Comparison of ENCODE assay signal across 8 cellular contexts in the genomic region with DNA sequence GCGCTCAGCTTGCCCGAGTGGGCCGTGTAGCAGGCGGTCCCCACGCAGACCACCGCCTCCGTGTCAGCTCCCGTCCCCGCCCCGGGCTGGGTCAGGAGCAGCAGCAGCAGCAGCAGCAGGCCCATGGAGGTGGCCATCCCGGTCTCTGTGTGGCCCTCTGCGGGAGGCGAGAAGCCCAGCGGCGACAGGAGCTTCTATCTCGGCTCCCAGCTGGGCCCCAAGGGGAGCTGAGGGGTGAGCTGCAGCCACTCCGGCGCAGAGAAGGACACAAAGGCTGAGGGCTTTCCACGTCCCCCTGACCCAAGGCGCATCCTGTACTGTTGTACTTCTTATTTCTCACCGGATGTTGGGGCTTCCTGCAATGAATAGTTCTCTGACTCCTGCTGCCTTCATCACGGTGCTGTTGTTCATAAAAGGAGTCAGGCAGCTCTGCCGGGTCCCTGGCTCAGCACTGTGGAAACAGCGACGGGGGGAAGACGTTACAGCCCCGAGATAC. TPM values are rescaled to one million over a fixed set of nuclear protein-coding genes. Genes with fewer than 3 reads are reported as not detected.
DNase-seq lines count a peak whose midpoint lies in the region; ATAC-seq and TF ChIP-seq lines count a peak whose summit lies in the region.

A gene with protein sequence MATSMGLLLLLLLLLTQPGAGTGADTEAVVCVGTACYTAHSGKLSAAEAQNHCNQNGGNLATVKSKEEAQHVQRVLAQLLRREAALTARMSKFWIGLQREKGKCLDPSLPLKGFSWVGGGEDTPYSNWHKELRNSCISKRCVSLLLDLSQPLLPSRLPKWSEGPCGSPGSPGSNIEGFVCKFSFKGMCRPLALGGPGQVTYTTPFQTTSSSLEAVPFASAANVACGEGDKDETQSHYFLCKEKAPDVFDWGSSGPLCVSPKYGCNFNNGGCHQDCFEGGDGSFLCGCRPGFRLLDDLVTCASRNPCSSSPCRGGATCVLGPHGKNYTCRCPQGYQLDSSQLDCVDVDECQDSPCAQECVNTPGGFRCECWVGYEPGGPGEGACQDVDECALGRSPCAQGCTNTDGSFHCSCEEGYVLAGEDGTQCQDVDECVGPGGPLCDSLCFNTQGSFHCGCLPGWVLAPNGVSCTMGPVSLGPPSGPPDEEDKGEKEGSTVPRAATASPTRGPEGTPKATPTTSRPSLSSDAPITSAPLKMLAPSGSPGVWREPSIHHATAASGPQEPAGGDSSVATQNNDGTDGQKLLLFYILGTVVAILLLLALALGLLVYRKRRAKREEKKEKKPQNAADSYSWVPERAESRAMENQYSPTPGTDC (minus strand): TSS at position 269 of the 496 bp plus-strand sequence. CDS start 132 bp downstream, at position 137.

- intact Hi-C loops in PC-3 (cut with micrococcal nuclease): no loop called here

- no peak within 1 kb of the TSS for H3K4me3 Mint-ChIP-seq in type B pancreatic cell

- no peaks in the 10 kb centered on the region for H3K9me2 ChIP-seq in PC-3 (replicated peaks; ENCODE audit: low read length)

- BruUV-seq in PC-3 (replicated peaks; lab: Mats Ljungman, UMichigan): no TSS peak

- no peak within 1 kb of the TSS for H3K4me3 ChIP-seq in PC-3 (ENCODE audit: low read length)

- H3K27me3 Mint-ChIP-seq in type B pancreatic cell: peaks cover 22% of the 10 kb centered on the region

- ATAC-seq in PC-3: no peak

- no peaks in the 10 kb centered on the region for H3K9me3 Mint-ChIP-seq in type B pancreatic cell

- H3K79me2 ChIP-seq in PC-3 (ENCODE audit: low read length): no peaks in the 10 kb centered on the region

- H3F3A ChIP-seq in PC-3 (ENCODE audit: low read length, unreplicated experiment): no peaks in the 10 kb centered on the region

- H4K20me1 ChIP-seq in PC-3 (ENCODE audit: low read length): no peaks in the 10 kb centered on the region

- no peaks in the 10 kb centered on the region for H3K4me1 ChIP-seq in PC-3 (ENCODE audit: insufficient read depth, low read length)

- in situ Hi-C loops in GM13976 (cut with MboI; ENCODE audit: low sequenced_read_pairs, unreplicated experiment): no loop called here
- in situ Hi-C loops in endometrial microvascular endothelial cells (cut with HindIII; ENCODE audit: inconsistent ontology term, low pct_unique_long_range_greater_than_20kb, low sequenced_read_pairs): no loop called here

- no peaks in the 10 kb centered on the region for H3K9me3 ChIP-seq in PC-3 (ENCODE audit: low read length)

- DNase-seq in GM13976 (ENCODE audit: low spot score): peak; percentile 58
- peak; percentile 61 for DNase-seq in KG1 (lab: John Stamatoyannopoulos, UW)
- DNase-seq in occipital lobe (lab: John Stamatoyannopoulos, UW): no peak
- no peak for DNase-seq in type B pancreatic cell (ENCODE audit: extremely low spot score, unreplicated experiment)
- no peak for DNase-seq in RWPE1 (ENCODE audit: low spot score)
- DNase-seq in PC-3: no peak
- no peak for DNase-seq in NCI-H2196 treated with DMSO at 0.1 percent for 48 hours (lab: John Stamatoyannopoulos, UW; ENCODE audit: unreplicated experiment)

- H3K36me3 ChIP-seq in PC-3 (ENCODE audit: low read depth, low read length): no peaks in the 10 kb centered on the region

- no peak within 1 kb of the TSS for H3K27ac Mint-ChIP-seq in type B pancreatic cell

- H2AFZ ChIP-seq in PC-3 (ENCODE audit: low read length): no peak within 1 kb of the TSS

- H3K4me1 Mint-ChIP-seq in type B pancreatic cell (ENCODE audit: unreplicated experiment): peaks cover 24% of the 10 kb centered on the region

- no peak within 1 kb of the TSS for H3K9ac ChIP-seq in PC-3 (ENCODE audit: low read length)

- TF ChIP-seq CTCF in GM13976 (IDR thresholded peaks at IDR 0.05; ENCODE audit: borderline replicate concordance, control extremely low read depth, extremely low read depth, insufficient read depth, missing control alignments) (no peak), type B pancreatic cell (conservative IDR thresholded peaks at IDR 0.05) (no peak), RWPE1 (conservative IDR thresholded peaks at IDR 0.05; ENCODE audit: low read depth) (no peak), PC-3 (conservative IDR thresholded peaks at IDR 0.05; ENCODE audit: low read depth, low read length) (no peak)

- POLR2A ChIA-PET in RWPE1 (lab: Yijun Ruan, JAX; ENCODE audit: low non-redundant PET): no interaction called here
- POLR2A ChIA-PET in PC-3 (lab: Charles Lee; ENCODE audit: unreplicated experiment): no interaction called here

- CTCF ChIA-PET in RWPE1 (lab: Yijun Ruan, JAX): interaction anchor here (0.6 kb wide), 1 partner anchor 88 kb away, joined by 4 read pairs; no protein-coding TSS in a partner anchor
- CTCF ChIA-PET in PC-3 (lab: Charles Lee): no interaction called here

- H3K27ac ChIP-seq in RWPE1: no peak within 1 kb of the TSS
- H3K27ac ChIP-seq in PC-3 (ENCODE audit: low read length): no peak within 1 kb of the TSS

- H3K27me3 ChIP-seq in PC-3 (ENCODE audit: low read length): no peaks in the 10 kb centered on the region

- no peak within 1 kb of the TSS for H3K4me2 ChIP-seq in PC-3 (ENCODE audit: low read length)

- no peaks in the 10 kb centered on the region for H3K36me3 Mint-ChIP-seq in type B pancreatic cell

RNA-seq across cellular contexts. Expression of the gene that starts here (rescaled TPM):
- total RNA-seq in endometrial microvascular endothelial cells (ENCODE audit: inconsistent ontology term) (477 TPM), occipital lobe (13.6 TPM), type B pancreatic cell (ENCODE audit: low replicate concordance) (0.05 TPM in 1 of 2 replicates, not detected in the other), PC-3 (2014; rRNA removed) (not detected in 2 replicates)

Comparison
In these comparisons a context has a peak if more than half of its experiments do, and no peak if none do; other contexts are left out.
1. RNA of the gene that starts here (total RNA-seq): 477 TPM in endometrial microvascular endothelial cells (single experiment); 13.6 TPM in occipital lobe (single experiment), 0.05 TPM in type B pancreatic cell and not detected in PC-3; every median in the first group is over 10 times any median in the second.
2. DNase-seq: peak in GM13976 (single experiment) and KG1 (single experiment); none in occipital lobe (single experiment), type B pancreatic cell (single experiment), RWPE1 (single experiment), PC-3 (single experiment) and NCI-H2196 treated with DMSO at 0.1 percent for 48 hours (single experiment).